1 cellular context compared by ENCODE assay signal in genomic region chr17:79659376-79659775, GRCh38.
TF ChIP-seq lines count a peak whose summit lies in the region.

No MANE protein-coding gene starts in this region.

TF ChIP-seq in A549, 52 proteins besides CTCF, POLR2A, EP300 and RAD21:
- TF ChIP-seq JUN (IDR thresholded peaks at IDR 0.05), result no peak
- no peak for TF ChIP-seq EHMT2 (IDR thresholded peaks at IDR 0.05; ENCODE audit: low read depth)
- TF ChIP-seq ZC3H11A (IDR thresholded peaks at IDR 0.05), result no peak
- no peak for TF ChIP-seq NR3C1 (IDR thresholded peaks at IDR 0.05)
